ENCODE assay signal across 16 cellular contexts in genomic region chr3:155519081-155519480, GRCh38.
A peak's percentile ranks its signal among the peaks of the same experiment; 100 is the strongest.
DNase-seq lines count a peak whose midpoint lies in the region; ATAC-seq and TF ChIP-seq lines count a peak whose summit lies in the region.
"Had no signal": no experiment of that assay in that cellular context is flagged by ENCODE, and none has a peak within 500 bp of the region (broad histone marks: within the 10 kb centered on the region; RNA-seq: fewer than 3 reads in every experiment).

No MANE protein-coding gene starts in this region.

- no peaks in the 10 kb centered on the region for H3K4me1 ChIP-seq in prostate gland (replicated peaks)
- H3K4me1 ChIP-seq: vagina had no signal

- intact Hi-C loops in prostate gland (cut with DNase I) (no loop called here), dorsolateral prefrontal cortex (cut with DNase I) (no loop called here)

- no peak for TF ChIP-seq POLR2A in prostate gland (IDR thresholded peaks at IDR 0.05)

- H3K36me3 ChIP-seq in GM06990 (ENCODE audit: control insufficient read depth, insufficient read depth, low read length) (no peaks in the 10 kb centered on the region), prostate gland (no peaks in the 10 kb centered on the region)
- H3K36me3 ChIP-seq: vagina had no signal

- no peak overlapping the region for H3K4me3 ChIP-seq in GM06990 (replicated peaks; ENCODE audit: low read depth, low read length)
- H3K4me3 ChIP-seq in prostate gland: no peak overlapping the region
- no peak overlapping the region for H3K4me3 ChIP-seq in dorsolateral prefrontal cortex
- H3K4me3 ChIP-seq in coronary artery: no peak overlapping the region
- H3K4me3 ChIP-seq: mucosa of descending colon, vagina had no signal

- TF ChIP-seq CTCF in GM06990 (IDR thresholded peaks at IDR 0.05; ENCODE audit: insufficient read depth, low read length, poor library complexity, severe bottlenecking) (no peak), prostate gland (IDR thresholded peaks at IDR 0.05) (no peak), dorsolateral prefrontal cortex (IDR thresholded peaks at IDR 0.05 in 54 of 56, conservative IDR thresholded peaks at IDR 0.05 in 2 of 56; ENCODE audit: low read depth in 1 of 56, partially characterized antibody in 56 of 56) (no peak), coronary artery (IDR thresholded peaks at IDR 0.05) (no peak)

- H3K9me3 ChIP-seq in prostate gland: no peaks in the 10 kb centered on the region
- H3K9me3 ChIP-seq: mucosa of descending colon, vagina had no signal

- DNase-seq in GM06990 (ENCODE audit: extremely low read depth, insufficient read length) (peak; percentile 37), NCI-H2227 (lab: John Stamatoyannopoulos, UW; ENCODE audit: unreplicated experiment) (peak; percentile 92), prostate gland (ENCODE audit: low spot score) (no peak), dorsolateral prefrontal cortex (no peak), coronary artery (ENCODE audit: low spot score) (no peak)
- no peak for DNase-seq in activated CD4-positive, alpha-beta T cell treated with anti-CD3 and anti-CD28 coated beads for 1 hour
- DNase-seq: activated CD4-positive, alpha-beta T cell treated with anti-CD3 and anti-CD28 coated beads, Interleukin-2, amount 10 ng/mL, durations not matched to agents 24 days and 14 days; effector CD4-positive, alpha-beta T cell; foreskin melanocyte; Karpas-422; mucosa of descending colon; NCI-H2107; stimulated activated CD4-positive, alpha-beta T cell treated with anti-CD3 and anti-CD28 coated beads, Interleukin-1b, Interleukin-23, amount 100 ng/mL, for 48 hours had no signal

- H3K27me3 ChIP-seq in GM06990 (replicated peaks; ENCODE audit: control insufficient read depth, insufficient read depth, low read length) (no peaks in the 10 kb centered on the region), prostate gland (replicated peaks; ENCODE audit: insufficient read depth) (no peaks in the 10 kb centered on the region), dorsolateral prefrontal cortex (no peaks in the 10 kb centered on the region)
- H3K27me3 ChIP-seq: vagina had no signal

- ATAC-seq in GM19395 (IDR thresholded peaks at IDR 0.05; ENCODE audit: unreplicated experiment) (peak; percentile 68), HG03159 (IDR thresholded peaks at IDR 0.05; ENCODE audit: unreplicated experiment) (peak; percentile 95)
- ATAC-seq: mucosa of descending colon had no signal

- H3K27ac ChIP-seq in prostate gland (no peak overlapping the region), dorsolateral prefrontal cortex (no peak overlapping the region), coronary artery (no peak overlapping the region)
- H3K27ac ChIP-seq: vagina had no signal

- WGBS in prostate gland: 84% methylated on average over 3 of the region's 3 CpGs

Comparison
In these comparisons a context has a peak if more than half of its experiments do, and no peak if none do; other contexts are left out.
1. DNase-seq: peak in GM06990 (single experiment) and NCI-H2227 (single experiment); none in prostate gland (single experiment), dorsolateral prefrontal cortex (0 of 10), activated CD4-positive, alpha-beta T cell treated with anti-CD3 and anti-CD28 coated beads for 1 hour (single experiment) and coronary artery (single experiment).